Comparison of ENCODE assay signal across 8 cellular contexts in the genomic region with DNA sequence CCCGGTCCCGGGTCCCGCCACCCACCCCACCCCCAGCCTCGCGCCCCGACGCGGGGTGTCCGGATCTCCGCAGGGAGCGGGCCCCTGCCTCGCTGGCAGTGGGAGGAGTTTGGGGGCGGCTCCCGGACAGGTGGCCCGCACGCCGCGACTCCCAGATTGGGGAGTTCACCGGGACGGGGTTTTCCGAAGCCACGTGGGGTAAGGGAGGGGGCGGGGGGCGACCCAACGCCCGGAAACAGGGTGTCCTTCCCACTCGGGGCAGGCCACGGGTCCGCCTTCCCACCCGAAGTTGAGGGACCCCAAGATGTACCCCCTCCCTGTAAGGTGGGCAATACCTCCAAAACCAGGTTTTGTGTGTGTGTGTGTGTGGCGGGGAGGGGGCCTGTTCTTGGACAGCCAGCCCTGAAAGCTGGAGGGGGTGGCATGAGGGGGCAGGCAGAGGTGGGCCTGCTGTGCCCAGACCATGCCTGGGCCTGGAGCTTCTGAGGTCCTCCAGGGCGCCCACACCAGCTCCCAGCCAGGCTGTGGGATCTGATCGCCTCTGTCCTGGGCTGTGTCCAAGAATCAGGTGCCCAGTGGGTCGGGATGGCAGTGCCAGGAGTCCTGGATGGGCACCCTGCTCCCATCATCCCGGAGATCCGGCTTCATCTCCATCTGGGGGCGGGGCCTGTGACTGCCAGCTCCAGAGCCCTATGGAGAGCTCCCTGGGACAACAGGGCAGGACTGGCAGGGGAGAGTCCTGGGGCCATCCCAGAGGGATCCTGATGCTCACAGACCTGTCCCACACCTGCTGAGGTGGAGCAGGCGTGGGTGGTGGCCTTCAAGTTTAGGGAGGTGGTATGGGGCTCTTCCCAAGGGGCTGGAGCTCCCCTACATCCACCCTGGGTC. TPM values are rescaled to one million over a fixed set of nuclear protein-coding genes. Genes with fewer than 3 reads are reported as not detected.
DNase-seq lines count a peak whose midpoint lies in the region; ATAC-seq, FAIRE-seq and TF ChIP-seq lines count a peak whose summit lies in the region.

No MANE protein-coding gene starts in this region.

- H3K27ac ChIP-seq in OCI-LY3 (ENCODE audit: low read length): peak overlapping the region; percentile 96
- H3K27ac ChIP-seq in urinary bladder (ENCODE audit: low read depth): peak overlapping the region; percentile 64

- H3K27me3 ChIP-seq in OCI-LY3 (ENCODE audit: low read depth, low read length): no peaks in the 10 kb centered on the region

- TF ChIP-seq CTCF in GM10248 (IDR thresholded peaks at IDR 0.05; ENCODE audit: control extremely low read depth, extremely low read depth, low read depth, missing control alignments): no peak
- no peak for TF ChIP-seq CTCF in OCI-LY3 (IDR thresholded peaks at IDR 0.05; ENCODE audit: low read depth, low read length)

- H3K9ac ChIP-seq in OCI-LY3 (ENCODE audit: low read length): peak overlapping the region; percentile 100

- POLR2A ChIA-PET in GM10248 (lab: Yijun Ruan, JAX): interaction anchor here (0.8 to 1.5 kb wide), 3 partner anchors 9 to 28 kb away, joined by 3 to 6 read pairs (median 4); no protein-coding TSS in a partner anchor

- peak; percentile 19 for ATAC-seq in HG02678 (IDR thresholded peaks at IDR 0.05; ENCODE audit: unreplicated experiment)

- H3K4me3 ChIP-seq in OCI-LY3 (ENCODE audit: low read length): peak overlapping the region; percentile 99
- peak overlapping the region; percentile 80 for H3K4me3 ChIP-seq in urinary bladder (ENCODE audit: low read depth, low read length)

- H4K20me1 ChIP-seq in OCI-LY3 (ENCODE audit: insufficient read depth, low read length): peaks cover 22% of the 10 kb centered on the region; the same call in 1 of the 2 replicates

- no peak for FAIRE-seq in frontal cortex (lab: Jason Lieb, UNC)

- no peak overlapping the region for H2AFZ ChIP-seq in OCI-LY3 (ENCODE audit: low read depth, low read length)

- H3K9me3 ChIP-seq in OCI-LY3 (ENCODE audit: insufficient read depth, low read length): no peaks in the 10 kb centered on the region

- H3K79me2 ChIP-seq in OCI-LY3 (ENCODE audit: low read length): peaks cover 55% of the 10 kb centered on the region

- H3K4me2 ChIP-seq in OCI-LY3 (ENCODE audit: low read length): peak overlapping the region; percentile 99

- DNase-seq in GM10248 (ENCODE audit: extremely low spot score) (peak; percentile 58), activated gamma-delta T cell (lab: John Stamatoyannopoulos, UW) (peak; percentile 54), frontal cortex (ENCODE audit: low spot score in 2 of 2) (peak; percentile 72 to 76), nucleus accumbens (lab: John Stamatoyannopoulos, UW) (peak in 45 of 56 donors; percentile 12 to 78 (median 38)), NCI-H1092 (lab: John Stamatoyannopoulos, UW) (no peak)

- WGBS in urinary bladder: 9% methylated on average over 38 of the region's 38 CpGs

- H3K4me1 ChIP-seq in OCI-LY3 (ENCODE audit: low read length): peaks cover 56% of the 10 kb centered on the region
- no peaks in the 10 kb centered on the region for H3K4me1 ChIP-seq in urinary bladder (ENCODE audit: insufficient read depth)

- CTCF ChIA-PET in GM10248 (lab: Yijun Ruan, JAX): interaction anchor here (0.7 to 2.0 kb wide), 9 partner anchors 9 to 84 kb away, joined by 3 to 8 read pairs (median 4); no protein-coding TSS in a partner anchor

- peaks cover 43% of the 10 kb centered on the region for H3K36me3 ChIP-seq in OCI-LY3 (replicated peaks; ENCODE audit: low read depth, low read length)
- H3K36me3 ChIP-seq in urinary bladder (ENCODE audit: insufficient read depth): no peaks in the 10 kb centered on the region

RNA-seq across cellular contexts. Expression of a gene that starts 0.8 kb away (rescaled TPM):
- total RNA-seq in frontal cortex (6.1 TPM), urinary bladder (15.0 TPM)
- 79.7 TPM for polyA plus RNA-seq in urinary bladder

RNA-seq across cellular contexts. Expression of a gene that starts 17.7 kb away (rescaled TPM):
- total RNA-seq in frontal cortex (3.7 TPM), urinary bladder (16.2 TPM)
- polyA plus RNA-seq in urinary bladder: 3.2 TPM

RNA-seq across cellular contexts. Expression of a gene that starts 18.0 kb away (rescaled TPM):
- total RNA-seq in frontal cortex: 33.4 TPM
- total RNA-seq in urinary bladder: 23.5 TPM
- 23.5 TPM for polyA plus RNA-seq in urinary bladder

RNA-seq across cellular contexts. Expression of a gene that starts 23.0 kb away (rescaled TPM):
- 2.0 TPM for total RNA-seq in frontal cortex
- 0.63 TPM for total RNA-seq in urinary bladder
- not detected for polyA plus RNA-seq in urinary bladder

RNA-seq across cellular contexts. Expression of a gene that starts 38.6 kb away (rescaled TPM):
- total RNA-seq in frontal cortex: 0.41 TPM
- total RNA-seq in urinary bladder: 2.7 TPM
- 3.6 TPM for polyA plus RNA-seq in urinary bladder
